ENCODE assay signal across 8 cellular contexts in the genomic region with DNA sequence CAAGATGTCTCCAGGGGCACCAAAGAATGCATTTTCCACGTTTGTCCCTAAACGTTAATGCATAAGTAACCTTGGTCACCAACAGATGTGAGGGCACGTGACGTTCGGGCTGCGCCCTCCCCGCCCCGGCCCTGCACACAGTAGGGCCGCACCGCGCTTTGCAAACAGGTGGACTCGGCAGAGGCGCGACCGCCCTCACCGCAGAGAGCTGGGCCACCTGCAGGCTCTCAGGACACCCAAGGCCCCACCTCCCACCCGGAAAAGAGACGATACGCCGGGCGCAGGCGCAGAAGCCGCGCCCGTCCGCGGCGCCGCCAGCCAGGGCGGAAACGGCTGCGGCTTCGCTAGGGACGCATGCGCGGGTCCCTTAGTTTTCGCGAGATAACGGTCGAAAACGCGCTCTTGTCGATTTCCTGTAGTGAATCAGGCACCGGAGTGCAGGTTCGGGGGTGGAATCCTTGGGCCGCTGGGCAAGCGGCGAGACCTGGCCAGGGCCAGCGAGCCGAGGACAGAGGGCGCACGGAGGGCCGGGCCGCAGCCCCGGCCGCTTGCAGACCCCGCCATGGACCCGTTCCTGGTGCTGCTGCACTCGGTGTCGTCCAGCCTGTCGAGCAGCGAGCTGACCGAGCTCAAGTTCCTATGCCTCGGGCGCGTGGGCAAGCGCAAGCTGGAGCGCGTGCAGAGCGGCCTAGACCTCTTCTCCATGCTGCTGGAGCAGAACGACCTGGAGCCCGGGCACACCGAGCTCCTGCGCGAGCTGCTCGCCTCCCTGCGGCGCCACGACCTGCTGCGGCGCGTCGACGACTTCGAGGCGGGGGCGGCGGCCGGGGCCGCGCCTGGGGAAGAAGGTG. TPM values are rescaled to one million over a fixed set of nuclear protein-coding genes. Genes with fewer than 3 reads are reported as not detected.
DNase-seq lines count a peak whose midpoint lies in the region; ATAC-seq and TF ChIP-seq lines count a peak whose summit lies in the region.

Gene FADD, plus strand, starts transcription at position 399 of the 851 bp plus-strand sequence. Its CDS starts 164 bp downstream, at position 563.

- peaks cover 11% of the 10 kb centered on the region for H3K27me3 Mint-ChIP-seq in neural progenitor cell (ENCODE audit: insufficient read depth, low read depth)

- H3K4me3 ChIP-seq in DOHH2 (ENCODE audit: low read length) (peak within 1 kb of the TSS; percentile 98), LNCaP clone FGC (ENCODE audit: low read depth, low read length) (peak within 1 kb of the TSS; percentile 99), foreskin fibroblast (ENCODE audit: low read depth in 1 of 2, low read length in 2 of 2) (peak within 1 kb of the TSS; percentile 73 to 95), neural progenitor cell (peak within 1 kb of the TSS; percentile 71), stomach smooth muscle (ENCODE audit: low read length in 2 of 2) (peak within 1 kb of the TSS; percentile 86 to 93)

- H3K4me2 ChIP-seq in DOHH2 (ENCODE audit: low read length) (peak within 1 kb of the TSS; percentile 88), neural progenitor cell (peak within 1 kb of the TSS; percentile 88)

- peaks cover 48% of the 10 kb centered on the region for H3K79me2 ChIP-seq in DOHH2 (ENCODE audit: control insufficient read depth, low read length)
- peaks cover 29% of the 10 kb centered on the region for H3K79me2 ChIP-seq in neural progenitor cell (ENCODE audit: low read depth)

- H3F3A ChIP-seq in DOHH2 (ENCODE audit: control insufficient read depth, insufficient read depth) (no peaks in the 10 kb centered on the region), neural progenitor cell (ENCODE audit: low read depth) (peaks cover under 1% of the 10 kb centered on the region)

- no peak for TF ChIP-seq CTCF in DOHH2 (IDR thresholded peaks at IDR 0.05; ENCODE audit: low read depth, low read length, poor library complexity, severe bottlenecking)
- TF ChIP-seq CTCF in LNCaP clone FGC (IDR thresholded peaks at IDR 0.05; ENCODE audit: control insufficient read depth, extremely low read depth, insufficient read depth) = no peak
- TF ChIP-seq CTCF in foreskin fibroblast (IDR thresholded peaks at IDR 0.05; ENCODE audit: low read depth, low read length) = no peak
- no peak for TF ChIP-seq CTCF in neural progenitor cell (IDR thresholded peaks at IDR 0.05)

- H3K27ac Mint-ChIP-seq in neural progenitor cell = peak within 1 kb of the TSS; percentile 37

- H3K27me3 ChIP-seq in DOHH2 (ENCODE audit: control insufficient read depth, low read length) (no peaks in the 10 kb centered on the region), neural progenitor cell (no peaks in the 10 kb centered on the region), stomach smooth muscle (ENCODE audit: control insufficient read depth in 1 of 2, insufficient read depth in 2 of 2, low read length in 2 of 2) (peaks cover 3 to 4% of the 10 kb centered on the region in 2 donors)

- H3K36me3 Mint-ChIP-seq in neural progenitor cell = peaks cover 10% of the 10 kb centered on the region

- H3K36me3 ChIP-seq in DOHH2 (ENCODE audit: control insufficient read depth, low read length) = peaks cover 46% of the 10 kb centered on the region
- no peaks in the 10 kb centered on the region for H3K36me3 ChIP-seq in neural progenitor cell
- peaks cover 16% of the 10 kb centered on the region in 2 donors for H3K36me3 ChIP-seq in stomach smooth muscle (ENCODE audit: control insufficient read depth in 2 of 2, insufficient read depth in 2 of 2, low read length in 2 of 2)

- H3K9me3 ChIP-seq in DOHH2 (ENCODE audit: control insufficient read depth, insufficient read depth, low read length) (no peaks in the 10 kb centered on the region), neural progenitor cell (ENCODE audit: low read depth) (no peaks in the 10 kb centered on the region), stomach smooth muscle (ENCODE audit: control insufficient read depth in 2 of 2, low read length in 2 of 2) (no peaks in the 10 kb centered on the region)

- H3K27ac ChIP-seq in DOHH2 (ENCODE audit: low read depth, low read length) (peak within 1 kb of the TSS; percentile 64), neural progenitor cell (no peak within 1 kb of the TSS), stomach smooth muscle (ENCODE audit: low read length) (peak within 1 kb of the TSS; percentile 73)

- H3K9ac ChIP-seq in neural progenitor cell (peak within 1 kb of the TSS; percentile 78), stomach smooth muscle (ENCODE audit: low read length in 2 of 2) (peak within 1 kb of the TSS; percentile 86 to 93)

- peak within 1 kb of the TSS; percentile 95 for H3K4me3 Mint-ChIP-seq in neural progenitor cell

- H3K4me1 ChIP-seq in DOHH2 (ENCODE audit: control insufficient read depth, low read length) (peaks cover 24% of the 10 kb centered on the region), neural progenitor cell (peaks cover 7% of the 10 kb centered on the region), stomach smooth muscle (ENCODE audit: control insufficient read depth, insufficient read depth, low read length) (peaks cover 16% of the 10 kb centered on the region)

- no peaks in the 10 kb centered on the region for H3K9me3 Mint-ChIP-seq in neural progenitor cell

- ATAC-seq in GM21825 (IDR thresholded peaks at IDR 0.05; ENCODE audit: unreplicated experiment) = peak; percentile 68

- H3K4me1 Mint-ChIP-seq in neural progenitor cell = peaks cover 21% of the 10 kb centered on the region

- no peaks in the 10 kb centered on the region for H3K9me2 ChIP-seq in DOHH2 (replicated peaks; ENCODE audit: control insufficient read depth, low read length)

- H4K20me1 ChIP-seq in DOHH2 (ENCODE audit: control insufficient read depth, insufficient read depth, low read depth, low read length) (peaks cover 34% of the 10 kb centered on the region; the same call in 1 of the 2 replicates), neural progenitor cell (ENCODE audit: low read depth) (peaks cover 43% of the 10 kb centered on the region)

- DNase-seq in LNCaP clone FGC (ENCODE audit: low read depth) = peak; percentile 76
- DNase-seq in SHP77 (lab: John Stamatoyannopoulos, UW) = peak; percentile 93 to 97
- DNase-seq in activated gamma-delta T cell (lab: John Stamatoyannopoulos, UW) = peak; percentile 79
- peak; percentile 90 to 97 for DNase-seq in foreskin fibroblast
- peak; percentile 96 for DNase-seq in neural progenitor cell (ENCODE audit: low spot score)

- H2AFZ ChIP-seq in neural progenitor cell (replicated peaks) = peak within 1 kb of the TSS; percentile 81

RNA-seq across cellular contexts. Expression of gene FADD, which starts in this region (rescaled TPM):
- 18.9 and 33.6 TPM in 2 replicates for total RNA-seq in neural progenitor cell (ENCODE audit: low replicate concordance)
